Comparison of ENCODE assay signal across 10 cellular contexts in genomic region chr9:127796225-127796813, GRCh38. TPM values are rescaled to one million over a fixed set of nuclear protein-coding genes. Genes with fewer than 3 reads are reported as not detected.
DNase-seq lines count a peak whose midpoint lies in the region; ATAC-seq, FAIRE-seq and TF ChIP-seq lines count a peak whose summit lies in the region.
"Had no signal": no experiment of that assay in that cellular context is flagged by ENCODE, and none has a peak within 500 bp of the region (broad histone marks: within the 10 kb centered on the region; RNA-seq: fewer than 3 reads in every experiment).

No MANE protein-coding gene starts in this region.

- H3K9ac ChIP-seq in K562 (ENCODE audit: insufficient read depth in 1 of 2, low read depth in 2 of 2, low read length in 2 of 2), result no peak overlapping the region

- no peak for TF ChIP-seq RAD21 in K562 (CRISPR knock-in tag; conservative IDR thresholded peaks at IDR 0.05 in 1 of 2, IDR thresholded peaks at IDR 0.05 in 1 of 2)

- H3K4me1 Mint-ChIP-seq in nephron progenitor cell, result peaks cover 11% of the 10 kb centered on the region

- peaks cover 20% of the 10 kb centered on the region; the same call in 1 of the 3 replicates for H3K36me3 ChIP-seq in K562 (ENCODE audit: control insufficient read depth, insufficient read depth, low read length)

- no peak for FAIRE-seq in K562 (lab: Jason Lieb, UNC)

- POLR2A ChIA-PET in K562 (lab: Yijun Ruan, JAX), result interaction anchor here (1.0 kb wide), 1 partner anchor 8 kb away, joined by 3 read pairs; no protein-coding TSS in a partner anchor

- no peaks in the 10 kb centered on the region for H3K79me2 ChIP-seq in K562 (ENCODE audit: control insufficient read depth, insufficient read depth, low read length)

- no TSS peak for BruUV-seq in K562 (replicated peaks; lab: Mats Ljungman, UMichigan)

- H3K27me3 ChIP-seq in K562 (ENCODE audit: control insufficient read depth in 2 of 2, insufficient read depth in 2 of 2, low read length in 2 of 2), result no peaks in the 10 kb centered on the region

- TF ChIP-seq EP300 in K562 (IDR thresholded peaks at IDR 0.05; ENCODE audit: low read length), result no peak

- 71% methylated on average over 8 of the region's 8 CpGs for WGBS in K562 (ENCODE audit: insufficient coverage, low coverage, missing lambda C conversion rate)

- ATAC-seq in K562, result peak; percentile 4; the same call in 1 of the 3 replicates
- ATAC-seq in GM19455 (IDR thresholded peaks at IDR 0.05; ENCODE audit: unreplicated experiment), result no peak

- intact Hi-C loops in K562 (cut with micrococcal nuclease), result no loop called here

- peak overlapping the region; percentile 64 for H3K27ac Mint-ChIP-seq in nephron progenitor cell
- H3K27ac Mint-ChIP-seq: mesothelial cell of epicardium had no signal

- peaks cover 11% of the 10 kb centered on the region for H3K27me3 Mint-ChIP-seq in nephron progenitor cell (ENCODE audit: low read depth, poor library complexity)

- no peaks in the 10 kb centered on the region for H3K9me3 Mint-ChIP-seq in nephron progenitor cell
- H3K9me3 Mint-ChIP-seq: mesothelial cell of epicardium had no signal

- no peaks in the 10 kb centered on the region for H3K9me3 ChIP-seq in K562 (replicated peaks; ENCODE audit: control insufficient read depth, insufficient read depth, low read depth, low read length)

- H3K36me3 Mint-ChIP-seq in nephron progenitor cell (ENCODE audit: low read depth), result peaks cover 4% of the 10 kb centered on the region

- H4K20me1 ChIP-seq in K562 (replicated peaks; ENCODE audit: control insufficient read depth, insufficient read depth, low read length), result no peaks in the 10 kb centered on the region

- H2AFZ ChIP-seq in K562 (ENCODE audit: low read depth, low read length), result no peak overlapping the region

- in situ Hi-C loops in K562 (cut with MboI), result no loop called here

- H3K4me3 Mint-ChIP-seq in nephron progenitor cell, result no peak overlapping the region
- H3K4me3 Mint-ChIP-seq: mesothelial cell of epicardium had no signal

- TF ChIP-seq POLR2A in K562 (conservative IDR thresholded peaks at IDR 0.05), result peak; percentile 37

- CTCF ChIA-PET in K562 (lab: Yijun Ruan, JAX; ENCODE audit: low intra/inter-chr PET ratio), result interaction anchor here (1.2 kb wide), 1 partner anchor 11 kb away, joined by 3 read pairs; the partner anchor contains the start of gene CDK9

- no peak overlapping the region for H3K4me3 ChIP-seq in K562

- H3K4me1 ChIP-seq in K562 (replicated peaks in 1 of 2; ENCODE audit: control insufficient read depth in 2 of 2, insufficient read depth in 2 of 2, low read length in 2 of 2), result peaks cover 2 to 14% of the 10 kb centered on the region in 2 experiments; a peak in 3 of 5 replicates

- no peak for TF ChIP-seq CTCF in K562 (IDR thresholded peaks at IDR 0.05 in 2 of 3, conservative IDR thresholded peaks at IDR 0.05 in 1 of 3; ENCODE audit: insufficient read depth in 2 of 3, low read depth in 1 of 3, low read length in 3 of 3)
- no peak for TF ChIP-seq CTCF in nephron progenitor cell (IDR thresholded peaks at IDR 0.05)

- DNase-seq in DMS79 treated with DMSO at 0.1 percent for 48 hours (lab: John Stamatoyannopoulos, UW) (peak; percentile 45), NAMALWA (ENCODE audit: low spot score) (peak; percentile 50), K562 (ENCODE audit: extremely low read depth in 1 of 4, low spot score in 3 of 4) (no peak), nephron progenitor cell (no peak), NOMO-1 (lab: John Stamatoyannopoulos, UW; ENCODE audit: unreplicated experiment in 2 of 2) (no peak)
- DNase-seq in stimulated activated CD4-positive, alpha-beta T cell treated with anti-CD3 and anti-CD28 coated beads, Interleukin-4, amount 100 ng/mL, for 24 hours, result no peak
- no peak for DNase-seq in stimulated activated CD4-positive, alpha-beta T cell treated with anti-CD3 and anti-CD28 coated beads, Interleukin-12 subunit alpha, Interleukin-12 subunit beta, amount 100 ng/mL, for 4 hours
- DNase-seq: stimulated activated naive CD4-positive, alpha-beta T cell treated with Interleukin-2 at 50 U/mL for 16 hours had no signal

- no peaks in the 10 kb centered on the region for H3K9me1 ChIP-seq in K562 (ENCODE audit: control insufficient read depth, insufficient read depth, low read length)

- H3K4me2 ChIP-seq in K562 (ENCODE audit: insufficient read depth, low read length), result no peak overlapping the region

- H3K27ac ChIP-seq in K562 (ENCODE audit: extremely low read depth, low read depth, low read length), result no peak overlapping the region

RNA-seq across cellular contexts. Expression of gene FPGS, which starts 6.4 kb away (rescaled TPM):
- total RNA-seq in K562 (2011; cell fraction: chromatin; rRNA removed; ENCODE audit: low replicate concordance), result 82.8 and 192 TPM in 2 replicates
- total RNA-seq in K562 (2011; cell fraction: nucleolus; rRNA removed), result 117 and 131 TPM in 2 replicates
- 76.6 and 93.6 TPM in 2 replicates for total RNA-seq in K562 (2011; cell fraction: nucleoplasm; rRNA removed)
- 77.1 and 91.1 TPM in 2 replicates for total RNA-seq in K562 (2014; rRNA removed)
- 19.7 and 32.6 TPM in 2 replicates for total RNA-seq in K562 (2014; rRNA removed; fragmentation: Illumina TruSeq; extraction: Trizol)
- 52.9 and 54.0 TPM in 2 replicates for total RNA-seq in K562 (2015; rRNA removed; fragmentation: Illumina TruSeq; extraction: Trizol)
- total RNA-seq in K562 (2021), result 85.1 and 90.2 TPM in 2 replicates
- polyA plus RNA-seq in K562 (2011; rRNA removed), result 59.2 and 65.5 TPM in 2 replicates
- 77.6 and 147 TPM in 2 replicates for polyA plus RNA-seq in K562 (2011; cell fraction: cytosol; rRNA removed)
- 83.8 and 119 TPM in 2 replicates for polyA plus RNA-seq in K562 (2011; cell fraction: nucleus; rRNA removed)
- 59.3 and 62.8 TPM in 2 replicates for polyA plus RNA-seq in K562 (2012)
- polyA plus RNA-seq in K562 (2014; fragmentation: Illumina TruSeq; extraction: Trizol), result 86.4 and 87.8 TPM in 2 replicates
- 1 to 10 TPM in 1 of 2 experiments, under 1 TPM in 1; 0.84 to 2.0 TPM for polyA plus RNA-seq in K562 (2014; fragmentation: Nextera tagmentation; extraction: Ambion mirVana)
- 61.4 and 63.1 TPM in 2 replicates for polyA plus RNA-seq in K562 (2014; rRNA removed)
- polyA minus RNA-seq in K562 (2011; rRNA and poly(A)+ RNA removed), result 31.3 and 52.3 TPM in 2 replicates
- 47.3 and 50.9 TPM in 2 replicates for polyA minus RNA-seq in K562 (2011; cell fraction: cytosol; rRNA and poly(A)+ RNA removed)
- 28.5 and 31.4 TPM in 2 replicates for polyA minus RNA-seq in K562 (2011; cell fraction: nucleus; rRNA and poly(A)+ RNA removed)

RNA-seq across cellular contexts. Expression of gene CDK9, which starts 10.5 kb away (rescaled TPM):
- total RNA-seq in K562 (2011; cell fraction: chromatin; rRNA removed; ENCODE audit: low replicate concordance), result 56.0 and 127 TPM in 2 replicates
- 76.7 and 85.9 TPM in 2 replicates for total RNA-seq in K562 (2011; cell fraction: nucleolus; rRNA removed)
- 52.5 and 57.5 TPM in 2 replicates for total RNA-seq in K562 (2011; cell fraction: nucleoplasm; rRNA removed)
- 33.0 and 36.7 TPM in 2 replicates for total RNA-seq in K562 (2014; rRNA removed)
- 27.5 and 27.9 TPM in 2 replicates for total RNA-seq in K562 (2014; rRNA removed; fragmentation: Illumina TruSeq; extraction: Trizol)
- total RNA-seq in K562 (2015; rRNA removed; fragmentation: Illumina TruSeq; extraction: Trizol), result 28.1 and 29.8 TPM in 2 replicates
- total RNA-seq in K562 (2021), result 75.2 and 78.6 TPM in 2 replicates
- polyA plus RNA-seq in K562 (2011; rRNA removed), result 44.6 and 51.9 TPM in 2 replicates
- 44.4 and 58.1 TPM in 2 replicates for polyA plus RNA-seq in K562 (2011; cell fraction: cytosol; rRNA removed)
- 121 and 155 TPM in 2 replicates for polyA plus RNA-seq in K562 (2011; cell fraction: nucleus; rRNA removed)
- polyA plus RNA-seq in K562 (2012), result 52.1 and 60.8 TPM in 2 replicates
- polyA plus RNA-seq in K562 (2014; fragmentation: Illumina TruSeq; extraction: Trizol), result 54.1 and 60.5 TPM in 2 replicates
- polyA plus RNA-seq in K562 (2014; fragmentation: Nextera tagmentation; extraction: Ambion mirVana), result 1 to 10 TPM; 4.2 to 5.0 TPM
- polyA plus RNA-seq in K562 (2014; rRNA removed), result 34.7 and 42.6 TPM in 2 replicates
- 45.5 and 76.0 TPM in 2 replicates for polyA minus RNA-seq in K562 (2011; rRNA and poly(A)+ RNA removed)
- 25.9 and 42.3 TPM in 2 replicates for polyA minus RNA-seq in K562 (2011; cell fraction: cytosol; rRNA and poly(A)+ RNA removed)
- 31.0 and 33.8 TPM in 2 replicates for polyA minus RNA-seq in K562 (2011; cell fraction: nucleus; rRNA and poly(A)+ RNA removed)

RNA-seq across cellular contexts. Expression of gene SH2D3C, which starts 17.9 kb away (rescaled TPM):
- total RNA-seq in K562 (2011; cell fraction: chromatin; rRNA removed; ENCODE audit: low replicate concordance), result 0.77 and 4.1 TPM in 2 replicates
- 0.92 and 1.2 TPM in 2 replicates for total RNA-seq in K562 (2011; cell fraction: nucleolus; rRNA removed)
- total RNA-seq in K562 (2011; cell fraction: nucleoplasm; rRNA removed), result 0.88 and 1.3 TPM in 2 replicates
- 0.29 and 1.2 TPM in 2 replicates for total RNA-seq in K562 (2014; rRNA removed)
- 0.11 and 0.19 TPM in 2 replicates for total RNA-seq in K562 (2014; rRNA removed; fragmentation: Illumina TruSeq; extraction: Trizol)
- 0.29 and 0.34 TPM in 2 replicates for total RNA-seq in K562 (2015; rRNA removed; fragmentation: Illumina TruSeq; extraction: Trizol)
- total RNA-seq in K562 (2021), result 0.83 and 0.89 TPM in 2 replicates
- polyA plus RNA-seq in K562 (2011; rRNA removed), result 0.22 and 1.3 TPM in 2 replicates
- polyA plus RNA-seq in K562 (2011; cell fraction: cytosol; rRNA removed), result 0.86 and 1.3 TPM in 2 replicates
- 1.5 TPM in 2 replicates for polyA plus RNA-seq in K562 (2011; cell fraction: nucleus; rRNA removed)
- polyA plus RNA-seq in K562 (2012), result 1.2 and 2.2 TPM in 2 replicates
- polyA plus RNA-seq in K562 (2014; fragmentation: Illumina TruSeq; extraction: Trizol), result 0.19 and 0.29 TPM in 2 replicates
- polyA plus RNA-seq in K562 (2014; fragmentation: Nextera tagmentation; extraction: Ambion mirVana), result under 1 TPM in 1 of 2 experiments, not detected in 1; 0.03 TPM
- polyA plus RNA-seq in K562 (2014; rRNA removed), result 0.21 and 0.38 TPM in 2 replicates
- polyA minus RNA-seq in K562 (2011; rRNA and poly(A)+ RNA removed), result 0.42 and 0.46 TPM in 2 replicates
- 2.4 TPM in 1 of 2 replicates, not detected in the other for polyA minus RNA-seq in K562 (2011; cell fraction: cytosol; rRNA and poly(A)+ RNA removed)
- polyA minus RNA-seq in K562 (2011; cell fraction: nucleus; rRNA and poly(A)+ RNA removed), result 0.94 and 1.00 TPM in 2 replicates

RNA-seq across cellular contexts. Expression of gene ENG, which starts 58.1 kb away (rescaled TPM):
- total RNA-seq in K562 (2011; cell fraction: chromatin; rRNA removed; ENCODE audit: low replicate concordance), result 0.51 and 0.69 TPM in 2 replicates
- total RNA-seq in K562 (2011; cell fraction: nucleolus; rRNA removed), result 0.50 and 1.1 TPM in 2 replicates
- total RNA-seq in K562 (2011; cell fraction: nucleoplasm; rRNA removed), result not detected in 2 replicates
- total RNA-seq in K562 (2014; rRNA removed), result 0.16 and 0.23 TPM in 2 replicates
- total RNA-seq in K562 (2014; rRNA removed; fragmentation: Illumina TruSeq; extraction: Trizol), result 0.07 TPM in 1 of 2 replicates, not detected in the other
- total RNA-seq in K562 (2015; rRNA removed; fragmentation: Illumina TruSeq; extraction: Trizol), result 0.04 TPM in 1 of 2 replicates, not detected in the other
- 0.40 and 0.51 TPM in 2 replicates for total RNA-seq in K562 (2021)
- 0.14 and 0.27 TPM in 2 replicates for polyA plus RNA-seq in K562 (2011; rRNA removed)
- polyA plus RNA-seq in K562 (2011; cell fraction: cytosol; rRNA removed), result 0.19 TPM in 2 replicates
- polyA plus RNA-seq in K562 (2011; cell fraction: nucleus; rRNA removed), result 0.21 and 0.33 TPM in 2 replicates
- polyA plus RNA-seq in K562 (2012), result 0.73 and 1.6 TPM in 2 replicates
- 0.24 and 0.28 TPM in 2 replicates for polyA plus RNA-seq in K562 (2014; fragmentation: Illumina TruSeq; extraction: Trizol)
- polyA plus RNA-seq in K562 (2014; fragmentation: Nextera tagmentation; extraction: Ambion mirVana), result under 1 TPM in 1 of 2 experiments, not detected in 1; 0.13 TPM
- polyA plus RNA-seq in K562 (2014; rRNA removed), result 0.13 TPM in 1 of 2 replicates, not detected in the other
- 0.06 TPM in 1 of 2 replicates, not detected in the other for polyA minus RNA-seq in K562 (2011; rRNA and poly(A)+ RNA removed)
- 0.64 TPM in 1 of 2 replicates, not detected in the other for polyA minus RNA-seq in K562 (2011; cell fraction: cytosol; rRNA and poly(A)+ RNA removed)
- polyA minus RNA-seq in K562 (2011; cell fraction: nucleus; rRNA and poly(A)+ RNA removed), result not detected in 2 replicates

Comparison
In these comparisons a context has a peak if more than half of its experiments do, and no peak if none do; other contexts are left out.
1. DNase-seq: peak in DMS79 treated with DMSO at 0.1 percent for 48 hours (single experiment) and NAMALWA (single experiment); none in K562 (0 of 4), nephron progenitor cell (single experiment), NOMO-1 (0 of 2), stimulated activated CD4-positive, alpha-beta T cell treated with anti-CD3 and anti-CD28 coated beads, Interleukin-4, amount 100 ng/mL, for 24 hours (single experiment) and stimulated activated CD4-positive, alpha-beta T cell treated with anti-CD3 and anti-CD28 coated beads, Interleukin-12 subunit alpha, Interleukin-12 subunit beta, amount 100 ng/mL, for 4 hours (single experiment).